ENCODE assay signal across 1 cellular context in the genomic region with DNA sequence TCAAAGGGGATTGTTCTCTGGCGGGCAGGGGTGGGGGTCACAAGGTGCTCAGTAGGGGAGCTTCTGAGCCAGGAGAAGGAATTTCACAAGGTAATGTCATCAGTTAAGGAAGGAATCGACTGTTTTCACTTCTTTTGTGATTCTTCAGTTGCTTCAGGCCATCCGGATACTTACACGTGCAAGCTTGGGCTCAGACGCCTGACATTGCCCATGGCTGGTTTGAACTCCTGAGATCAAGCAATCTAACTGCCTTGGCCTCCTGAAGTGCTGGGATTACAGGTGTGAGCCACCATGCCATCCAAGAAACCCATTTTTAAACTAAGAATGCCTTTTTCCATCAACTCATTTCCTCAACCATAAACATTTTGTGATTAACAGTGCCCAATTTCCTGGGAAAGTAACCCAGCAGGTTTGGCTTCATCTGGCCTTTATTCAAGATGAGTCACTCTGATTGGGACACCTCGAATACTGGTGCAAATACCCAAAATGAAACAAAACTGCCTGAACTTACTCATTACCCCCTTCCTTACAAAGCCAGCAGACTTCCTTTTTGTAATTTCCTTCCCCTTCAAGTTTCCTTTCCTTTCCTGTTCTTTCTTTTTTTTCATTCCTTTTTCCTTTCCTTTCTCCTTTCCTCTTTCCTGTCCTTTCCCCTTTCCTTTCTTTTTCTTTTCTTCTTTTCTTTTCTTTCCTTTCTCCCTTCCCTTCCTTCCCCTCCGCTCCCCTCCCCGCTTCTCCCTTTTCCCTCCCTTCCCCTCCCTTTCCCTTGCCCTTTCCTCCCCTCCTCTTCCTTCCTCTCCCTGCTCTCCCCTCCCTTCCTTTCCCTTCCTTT.
TF ChIP-seq lines count a peak whose summit lies in the region.

No MANE protein-coding gene starts in this region.

TF ChIP-seq in HepG2, 621 proteins besides CTCF, POLR2A, EP300 and RAD21:
- no peak for TF ChIP-seq ARID4A (CRISPR knock-in tag; IDR thresholded peaks at IDR 0.05; ENCODE audit: borderline replicate concordance)
- peak; percentile 67 for TF ChIP-seq HNRNPK (IDR thresholded peaks at IDR 0.05; ENCODE audit: low read depth, low read length, poor library complexity, severe bottlenecking)
- TF ChIP-seq PCBP2 (optimal IDR thresholded peaks at IDR 0.05; ENCODE audit: low read depth, low read length, poor library complexity, severe bottlenecking), result peak; percentile 90
- TF ChIP-seq PCBP1 (IDR thresholded peaks at IDR 0.05; ENCODE audit: borderline replicate concordance, low read depth, low read length), result 0 out of 2 replicates have a peak, but pooled peaks have one; percentile 46
TF ChIP-seq in HepG2: peak in this region for 3.
